1 cellular context compared by ENCODE assay signal in the genomic region with DNA sequence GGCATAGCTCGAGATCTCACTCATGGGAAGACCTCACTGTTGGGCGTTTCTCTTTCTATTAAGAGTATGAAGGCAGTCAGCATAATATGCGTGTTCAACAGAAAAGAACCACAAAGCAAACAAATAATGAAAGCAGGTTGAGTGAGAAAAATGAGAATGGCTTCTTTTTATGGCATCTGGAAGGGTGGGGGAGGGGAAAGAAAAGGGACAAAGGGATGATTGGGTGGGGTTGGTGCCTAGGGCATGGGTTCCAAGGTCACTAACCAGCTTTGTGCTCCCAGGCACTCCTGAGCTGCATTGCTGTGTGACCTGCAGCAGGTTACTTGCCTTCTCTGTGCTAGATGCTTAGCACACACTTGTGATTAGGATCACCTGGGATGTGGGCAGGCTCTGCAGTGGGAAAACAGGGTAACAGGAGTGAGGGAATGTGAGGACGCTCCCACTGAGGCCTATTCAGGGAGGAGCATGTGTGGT.
TF ChIP-seq lines count a peak whose summit lies in the region.

No MANE protein-coding gene starts in this region.

TF ChIP-seq in HEK293, 187 proteins besides CTCF, POLR2A, EP300 and RAD21 (continued from another document):
- TF ChIP-seq, protein P1, sequence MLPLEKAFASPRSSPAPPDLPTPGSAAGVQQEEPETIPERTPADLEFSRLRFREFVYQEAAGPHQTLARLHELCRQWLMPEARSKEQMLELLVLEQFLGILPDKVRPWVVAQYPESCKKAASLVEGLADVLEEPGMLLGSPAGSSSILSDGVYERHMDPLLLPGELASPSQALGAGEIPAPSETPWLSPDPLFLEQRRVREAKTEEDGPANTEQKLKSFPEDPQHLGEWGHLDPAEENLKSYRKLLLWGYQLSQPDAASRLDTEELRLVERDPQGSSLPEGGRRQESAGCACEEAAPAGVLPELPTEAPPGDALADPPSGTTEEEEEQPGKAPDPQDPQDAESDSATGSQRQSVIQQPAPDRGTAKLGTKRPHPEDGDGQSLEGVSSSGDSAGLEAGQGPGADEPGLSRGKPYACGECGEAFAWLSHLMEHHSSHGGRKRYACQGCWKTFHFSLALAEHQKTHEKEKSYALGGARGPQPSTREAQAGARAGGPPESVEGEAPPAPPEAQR (tag by site-specific recombination; IDR thresholded peaks at IDR 0.05), result no peak
- peak; percentile 98 for TF ChIP-seq ZNF768 (tag by site-specific recombination; IDR thresholded peaks at IDR 0.05)
- TF ChIP-seq ZNF544 (tag by site-specific recombination; IDR thresholded peaks at IDR 0.05), result no peak
- TF ChIP-seq, protein P2, sequence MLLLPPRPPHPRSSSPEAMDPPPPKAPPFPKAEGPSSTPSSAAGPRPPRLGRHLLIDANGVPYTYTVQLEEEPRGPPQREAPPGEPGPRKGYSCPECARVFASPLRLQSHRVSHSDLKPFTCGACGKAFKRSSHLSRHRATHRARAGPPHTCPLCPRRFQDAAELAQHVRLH (tag by site-specific recombination; IDR thresholded peaks at IDR 0.05), result peak; percentile 28; the same call in 1 of the 2 replicates
- TF ChIP-seq ZSCAN16 (tag by site-specific recombination; IDR thresholded peaks at IDR 0.05), result peak; percentile 62; the same call in 1 of the 2 replicates
- TF ChIP-seq ZNF785 (tag by site-specific recombination; IDR thresholded peaks at IDR 0.05), result no peak
- TF ChIP-seq ZNF140 (tag by site-specific recombination; IDR thresholded peaks at IDR 0.05), result no peak
- no peak for TF ChIP-seq EGR2 (tag by site-specific recombination; IDR thresholded peaks at IDR 0.05; ENCODE audit: low read depth)
- no peak for TF ChIP-seq ZNF37A (tag by site-specific recombination; IDR thresholded peaks at IDR 0.05)
TF ChIP-seq in HEK293: peak in this region for 3.
